Comparison of ENCODE assay signal across 14 cellular contexts in genomic region chr19:38011426-38011825, GRCh38.
"Had no signal": no experiment of that assay in that cellular context is flagged by ENCODE, and none has a peak within 500 bp of the region (broad histone marks: within the 10 kb centered on the region; RNA-seq: fewer than 3 reads in every experiment).

No MANE protein-coding gene starts in this region.

- H3K4me1 Mint-ChIP-seq: stimulated activated effector memory CD8-positive, alpha-beta T cell treated with anti-CD3 and anti-CD28 coated beads, Interleukin-12 subunit alpha, Interleukin-12 subunit beta, amount 100 ng/mL, for 72 hours had no signal

- H3K4me3 ChIP-seq: adrenal gland, esophagus muscularis mucosa, hepatocyte, lung, transverse colon had no signal

- DNase-seq: activated CD4-positive, alpha-beta T cell treated with anti-CD3 and anti-CD28 coated beads, Interleukin-2, amount 10 ng/mL, durations not matched to agents 7 days and 5 days; activated naive CD4-positive, alpha-beta T cell treated with anti-CD3 and anti-CD28 coated beads, Interleukin-2, amount 10 ng/mL, durations not matched to agents 7 days and 5 days; activated T-cell treated with anti-CD3 and anti-CD28 coated beads for 4 hours; adrenal gland; caudate nucleus; islet precursor cell; nucleus accumbens; T-helper 17 cell; transverse colon had no signal

- H3K4me2 ChIP-seq: hepatocyte had no signal

- H3K27me3 ChIP-seq: adrenal gland, esophagus muscularis mucosa, hepatocyte, transverse colon had no signal

- H3K27ac Mint-ChIP-seq: activated CD4-positive, alpha-beta T cell treated with anti-CD3 and anti-CD28 coated beads, Interleukin-2, amount 10 ng/mL, durations not matched to agents 7 days and 5 days; activated naive CD4-positive, alpha-beta T cell treated with anti-CD3 and anti-CD28 coated beads, Interleukin-2, amount 10 ng/mL, durations not matched to agents 7 days and 5 days; natural killer cell treated with Interleukin-12 subunit alpha and Interleukin-12 subunit beta and Interleukin-15 and Interleukin-18, amount 100 ng/mL, for 72 hours; stimulated activated effector memory CD8-positive, alpha-beta T cell treated with anti-CD3 and anti-CD28 coated beads, Interleukin-12 subunit alpha, Interleukin-12 subunit beta, amount 100 ng/mL, for 72 hours; T-helper 17 cell had no signal

- H3K4me3 Mint-ChIP-seq: activated CD4-positive, alpha-beta T cell treated with anti-CD3 and anti-CD28 coated beads, Interleukin-2, amount 10 ng/mL, durations not matched to agents 7 days and 5 days; activated naive CD4-positive, alpha-beta T cell treated with anti-CD3 and anti-CD28 coated beads, Interleukin-2, amount 10 ng/mL, durations not matched to agents 7 days and 5 days; natural killer cell treated with Interleukin-12 subunit alpha and Interleukin-12 subunit beta and Interleukin-15 and Interleukin-18, amount 100 ng/mL, for 72 hours; stimulated activated effector memory CD8-positive, alpha-beta T cell treated with anti-CD3 and anti-CD28 coated beads, Interleukin-12 subunit alpha, Interleukin-12 subunit beta, amount 100 ng/mL, for 72 hours; T-helper 17 cell had no signal

- H2AFZ ChIP-seq: hepatocyte had no signal

- H3K36me3 ChIP-seq: adrenal gland, esophagus muscularis mucosa, transverse colon had no signal

- H3K36me3 Mint-ChIP-seq: activated naive CD4-positive, alpha-beta T cell treated with anti-CD3 and anti-CD28 coated beads, Interleukin-2, amount 10 ng/mL, durations not matched to agents 7 days and 5 days; natural killer cell treated with Interleukin-12 subunit alpha and Interleukin-12 subunit beta and Interleukin-15 and Interleukin-18, amount 100 ng/mL, for 72 hours; stimulated activated effector memory CD8-positive, alpha-beta T cell treated with anti-CD3 and anti-CD28 coated beads, Interleukin-12 subunit alpha, Interleukin-12 subunit beta, amount 100 ng/mL, for 72 hours had no signal

- ATAC-seq: stimulated activated effector memory CD8-positive, alpha-beta T cell treated with anti-CD3 and anti-CD28 coated beads, Interleukin-12 subunit alpha, Interleukin-12 subunit beta, amount 100 ng/mL, for 72 hours; T-helper 17 cell had no signal

- H3K9me3 ChIP-seq: adrenal gland, esophagus muscularis mucosa, transverse colon had no signal

- H3K27me3 Mint-ChIP-seq: activated CD4-positive, alpha-beta T cell treated with anti-CD3 and anti-CD28 coated beads, Interleukin-2, amount 10 ng/mL, durations not matched to agents 7 days and 5 days; activated naive CD4-positive, alpha-beta T cell treated with anti-CD3 and anti-CD28 coated beads, Interleukin-2, amount 10 ng/mL, durations not matched to agents 7 days and 5 days; natural killer cell treated with Interleukin-12 subunit alpha and Interleukin-12 subunit beta and Interleukin-15 and Interleukin-18, amount 100 ng/mL, for 72 hours; T-helper 17 cell had no signal

- H3K27ac ChIP-seq: adrenal gland, esophagus muscularis mucosa, hepatocyte, transverse colon had no signal

- H3K9me3 Mint-ChIP-seq: activated CD4-positive, alpha-beta T cell treated with anti-CD3 and anti-CD28 coated beads, Interleukin-2, amount 10 ng/mL, durations not matched to agents 7 days and 5 days; activated naive CD4-positive, alpha-beta T cell treated with anti-CD3 and anti-CD28 coated beads, Interleukin-2, amount 10 ng/mL, durations not matched to agents 7 days and 5 days; natural killer cell treated with Interleukin-12 subunit alpha and Interleukin-12 subunit beta and Interleukin-15 and Interleukin-18, amount 100 ng/mL, for 72 hours; stimulated activated effector memory CD8-positive, alpha-beta T cell treated with anti-CD3 and anti-CD28 coated beads, Interleukin-12 subunit alpha, Interleukin-12 subunit beta, amount 100 ng/mL, for 72 hours had no signal

- H3K4me1 ChIP-seq: adrenal gland, esophagus muscularis mucosa, transverse colon had no signal
